Comparison of ENCODE assay signal across 27 cellular contexts in genomic region chr3:161224786-161225185, GRCh38. TPM values are rescaled to one million over a fixed set of nuclear protein-coding genes. Genes with fewer than 3 reads are reported as not detected.
DNase-seq lines count a peak whose midpoint lies in the region; ATAC-seq and TF ChIP-seq lines count a peak whose summit lies in the region.
"Had no signal": no experiment of that assay in that cellular context is flagged by ENCODE, and none has a peak within 500 bp of the region (broad histone marks: within the 10 kb centered on the region; RNA-seq: fewer than 3 reads in every experiment).

No MANE protein-coding gene starts in this region.

- H3K4me2 ChIP-seq in mesenchymal stem cell (ENCODE audit: low read length, poor library complexity, severe bottlenecking) = peak overlapping the region; percentile 16

- intact Hi-C loops in CD4-positive, alpha-beta T cell (cut with DNase I, micrococcal nuclease) = loop anchor here in 1 of 2 experiments (5.0 kb wide), 3 partner anchors 467 to 827 kb away; partner anchors contain the start of genes IFT80, KPNA4, PPM1L and SMC4

- H2BK120ac ChIP-seq in mesenchymal stem cell (ENCODE audit: low read depth, low read length) = no peak overlapping the region

- WGBS in mesenchymal stem cell = 95% methylated on average over 8 of the region's 8 CpGs

- no peak overlapping the region for H3K4ac ChIP-seq in mesenchymal stem cell (ENCODE audit: low read depth in 1 of 2, low read length in 2 of 2)

- DNase-seq in CD4-positive, alpha-beta T cell = no peak
- no peak for DNase-seq in NB4 (ENCODE audit: low read depth)
- no peak for DNase-seq in mesenchymal stem cell
- DNase-seq in SW480 (ENCODE audit: low spot score) = no peak
- no peak for DNase-seq in DMS79 treated with DMSO at 0.1 percent for 48 hours (lab: John Stamatoyannopoulos, UW)
- DNase-seq: activated B cell treated with CpG ODN at 0.5 μM for 24 hours; activated CD4-positive, alpha-beta T cell treated with anti-CD3 and anti-CD28 coated beads, Interleukin-2, amount 50 U/mL, for 4 hours; activated naive CD4-positive, alpha-beta T cell treated with anti-CD3 and anti-CD28 coated beads for 36 hours; activated T-cell treated with anti-CD3 and anti-CD28 coated beads, Interleukin-2, amount 50 U/mL, for 72 hours; anterior cingulate cortex; C1 segment of cervical spinal cord; EL; islet precursor cell; Karpas-422; MV-4-11; natural killer cell; NCI-H446; retina; SHP77; small intestine; stimulated activated CD4-positive, alpha-beta T cell treated with anti-CD3 and anti-CD28 coated beads, Interleukin-2, amount 100 ng/mL, for 24 hours; transverse colon had no signal

- no peak overlapping the region for H3K23ac ChIP-seq in mesenchymal stem cell (ENCODE audit: low read length in 2 of 2)

- POLR2A ChIA-PET in CD4-positive, alpha-beta T cell (lab: Charles Lee) = no interaction called here

- no peak overlapping the region for H3K27ac Mint-ChIP-seq in CD4-positive, alpha-beta T cell
- H3K27ac Mint-ChIP-seq in brain = no peak overlapping the region
- H3K27ac Mint-ChIP-seq: activated B cell treated with CpG ODN at 0.5 μM for 24 hours; activated naive CD4-positive, alpha-beta T cell treated with anti-CD3 and anti-CD28 coated beads for 36 hours; activated T-cell treated with anti-CD3 and anti-CD28 coated beads, Interleukin-2, amount 50 U/mL, for 72 hours had no signal

- TF ChIP-seq POLR2A in NB4 (IDR thresholded peaks at IDR 0.05; ENCODE audit: extremely low read depth, insufficient read length) = no peak

- no peaks in the 10 kb centered on the region for H3K27me3 Mint-ChIP-seq in CD4-positive, alpha-beta T cell
- peaks cover 3% of the 10 kb centered on the region for H3K27me3 Mint-ChIP-seq in brain
- H3K27me3 Mint-ChIP-seq: activated B cell treated with CpG ODN at 0.5 μM for 24 hours; central memory CD8-positive, alpha-beta T cell had no signal

- H2BK5ac ChIP-seq in mesenchymal stem cell (ENCODE audit: low read depth, low read length, poor library complexity, severe bottlenecking) = no peak overlapping the region

- peaks cover 7 to 49% of the 10 kb centered on the region in 2 experiments for H3K36me3 ChIP-seq in mesenchymal stem cell (ENCODE audit: control insufficient read depth in 1 of 2, insufficient read depth in 2 of 2, low read depth in 1 of 2, low read length in 2 of 2)

- no peak for TF ChIP-seq CTCF in CD4-positive, alpha-beta T cell (IDR thresholded peaks at IDR 0.05)
- TF ChIP-seq CTCF in NB4 (IDR thresholded peaks at IDR 0.05; ENCODE audit: low read depth, low read length) (no peak), brain (conservative IDR thresholded peaks at IDR 0.05) (no peak)

- H4K8ac ChIP-seq in mesenchymal stem cell (ENCODE audit: low read length) = no peak overlapping the region

- H3K27me3 ChIP-seq in CD4-positive, alpha-beta T cell (ENCODE audit: control insufficient read depth, insufficient read depth, low read length) = no peaks in the 10 kb centered on the region
- no peaks in the 10 kb centered on the region for H3K27me3 ChIP-seq in mesenchymal stem cell (ENCODE audit: control insufficient read depth in 1 of 2, insufficient read depth in 1 of 2, low read length in 2 of 2)
- H3K27me3 ChIP-seq: transverse colon had no signal

- H2AK5ac ChIP-seq in mesenchymal stem cell (ENCODE audit: low read length, severe bottlenecking) = no peak overlapping the region

- no peak overlapping the region for H3K27ac ChIP-seq in CD4-positive, alpha-beta T cell (ENCODE audit: low read depth, low read length)
- no peak overlapping the region for H3K27ac ChIP-seq in mesenchymal stem cell (ENCODE audit: low read length, poor library complexity, severe bottlenecking)
- H3K27ac ChIP-seq: epithelial cell of prostate, HL-60, transverse colon had no signal

- H3K4me1 ChIP-seq in mesenchymal stem cell (ENCODE audit: control insufficient read depth, insufficient read depth, low read depth, low read length) = peaks cover 3% of the 10 kb centered on the region

- H3K4me3 Mint-ChIP-seq in CD4-positive, alpha-beta T cell = peak overlapping the region; percentile 17
- H3K4me3 Mint-ChIP-seq in brain = peak overlapping the region in 4 of 5 experiments; percentile 10 to 52 (median 25)
- H3K4me3 Mint-ChIP-seq: activated B cell treated with CpG ODN at 0.5 μM for 24 hours; activated naive CD4-positive, alpha-beta T cell treated with anti-CD3 and anti-CD28 coated beads for 36 hours; central memory CD8-positive, alpha-beta T cell; natural killer cell had no signal

- no peaks in the 10 kb centered on the region for H3K9me3 ChIP-seq in CD4-positive, alpha-beta T cell (ENCODE audit: control insufficient read depth, low read length)
- no peaks in the 10 kb centered on the region for H3K9me3 ChIP-seq in mesenchymal stem cell (ENCODE audit: control insufficient read depth, low read length)
- H3K9me3 ChIP-seq: transverse colon had no signal

- no peak overlapping the region for H2BK12ac ChIP-seq in mesenchymal stem cell (ENCODE audit: low read length in 2 of 2)

- peaks cover 7% of the 10 kb centered on the region for H3K79me1 ChIP-seq in mesenchymal stem cell (replicated peaks; ENCODE audit: low read length, poor library complexity, severe bottlenecking)

- no peak overlapping the region for H2AFZ ChIP-seq in mesenchymal stem cell (ENCODE audit: low read depth, low read length)

- H3K9ac ChIP-seq in mesenchymal stem cell (ENCODE audit: low read length) = no peak overlapping the region

- no peak overlapping the region for H3K18ac ChIP-seq in mesenchymal stem cell (ENCODE audit: low read depth in 1 of 2, low read length in 2 of 2)

- H3K9me3 Mint-ChIP-seq in CD4-positive, alpha-beta T cell = no peaks in the 10 kb centered on the region
- peaks cover 0 to 7% (median 3%) of the 10 kb centered on the region in 5 experiments for H3K9me3 Mint-ChIP-seq in brain
- H3K9me3 Mint-ChIP-seq: activated B cell treated with CpG ODN at 0.5 μM for 24 hours; activated naive CD4-positive, alpha-beta T cell treated with anti-CD3 and anti-CD28 coated beads for 36 hours; central memory CD8-positive, alpha-beta T cell; natural killer cell had no signal

- no peak overlapping the region for H2BK15ac ChIP-seq in mesenchymal stem cell (ENCODE audit: low read depth, poor library complexity, severe bottlenecking)

- CTCF ChIA-PET in CD4-positive, alpha-beta T cell (lab: Charles Lee) = no interaction called here

- no peak overlapping the region for H3K14ac ChIP-seq in mesenchymal stem cell (ENCODE audit: low read length in 2 of 2)

- ATAC-seq in CD4-positive, alpha-beta T cell (ENCODE audit: poor library complexity) = no peak
- no peak for ATAC-seq in HG02970 (IDR thresholded peaks at IDR 0.05; ENCODE audit: low FRiP score, unreplicated experiment)
- ATAC-seq: activated T-cell treated with anti-CD3 and anti-CD28 coated beads, Interleukin-2, amount 50 U/mL, for 72 hours; natural killer cell had no signal

- no peak overlapping the region for H4K91ac ChIP-seq in mesenchymal stem cell (ENCODE audit: low read length)

- H3K4me3 ChIP-seq in NB4 (ENCODE audit: low read depth, low read length) = peak overlapping the region; percentile 93
- H3K4me3 ChIP-seq in mesenchymal stem cell (ENCODE audit: insufficient read depth in 1 of 2, low read depth in 1 of 2, low read length in 2 of 2) = no peak overlapping the region
- H3K4me3 ChIP-seq: transverse colon had no signal

- peaks cover 43% of the 10 kb centered on the region for H3K4me1 Mint-ChIP-seq in CD4-positive, alpha-beta T cell (ENCODE audit: low read depth)
- H3K4me1 Mint-ChIP-seq in brain = peaks cover 49% of the 10 kb centered on the region

- H3K36me3 Mint-ChIP-seq in CD4-positive, alpha-beta T cell (ENCODE audit: low read depth) = peaks cover 51% of the 10 kb centered on the region
- peaks cover 39% of the 10 kb centered on the region for H3K36me3 Mint-ChIP-seq in brain

RNA-seq across cellular contexts. Expression of gene NMD3, which starts 3.7 kb away (rescaled TPM):
- 10 to 100 TPM; 58.4 to 60.1 TPM for total RNA-seq in CD4-positive, alpha-beta T cell
- polyA plus RNA-seq in brain (ENCODE audit: insufficient read depth, low read depth, low replicate concordance) = 8.9 TPM
- 37.8 TPM for polyA plus RNA-seq in mesenchymal stem cell (2013, experiment 1 of 2)
- polyA plus RNA-seq in mesenchymal stem cell (2013, experiment 2 of 2) = 37.6 TPM
